ENCODE assay signal across 27 cellular contexts in the genomic region with DNA sequence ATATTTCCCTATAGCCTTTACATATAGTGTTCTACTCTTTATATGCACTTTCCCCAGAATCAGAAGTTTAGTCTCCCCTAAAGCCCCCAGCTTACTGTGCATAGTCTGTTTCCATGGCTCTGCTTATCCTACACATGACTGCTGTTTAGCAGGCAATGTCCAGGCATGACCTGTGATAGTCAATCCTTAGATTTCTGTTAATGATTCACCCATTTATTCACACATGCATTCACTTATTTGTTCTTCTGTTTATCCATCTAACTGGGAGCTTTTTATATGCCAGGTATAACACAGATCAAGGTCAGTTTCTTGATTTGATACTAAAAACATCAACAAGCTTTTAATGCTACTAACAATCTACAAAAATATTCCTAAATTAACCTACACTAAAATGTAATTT.
A peak's percentile ranks its signal among the peaks of the same experiment; 100 is the strongest.
DNase-seq lines count a peak whose midpoint lies in the region; ATAC-seq and TF ChIP-seq lines count a peak whose summit lies in the region.
"Had no signal": no experiment of that assay in that cellular context is flagged by ENCODE, and none has a peak within 500 bp of the region (broad histone marks: within the 10 kb centered on the region; RNA-seq: fewer than 3 reads in every experiment).

No MANE protein-coding gene starts in this region.

- no peak overlapping the region for H3K27ac Mint-ChIP-seq in WTC11
- H3K27ac Mint-ChIP-seq: CD4-positive, alpha-beta memory T cell had no signal

- H3K36me3 Mint-ChIP-seq in WTC11, result peaks cover 3% of the 10 kb centered on the region; the same call in 1 of the 2 replicates
- H3K36me3 Mint-ChIP-seq: CD4-positive, alpha-beta memory T cell had no signal

- H3K4me3 Mint-ChIP-seq in WTC11, result no peak overlapping the region
- H3K4me3 Mint-ChIP-seq: CD4-positive, alpha-beta memory T cell had no signal

- H3K27ac ChIP-seq in liver (ENCODE audit: low read depth in 1 of 2, low read length in 2 of 2) (peak overlapping the region in 1 of 2 donors; percentile 28), transverse colon (peak overlapping the region; percentile 49 to 76 (median 54))
- H3K27ac ChIP-seq: A549, GM23248, SJSA1 had no signal

- no peaks in the 10 kb centered on the region for H3K4me1 Mint-ChIP-seq in WTC11
- H3K4me1 Mint-ChIP-seq: CD4-positive, alpha-beta memory T cell had no signal

- H3K4me1 ChIP-seq in liver (ENCODE audit: control insufficient read depth in 4 of 4, insufficient read depth in 4 of 4, low read length in 3 of 4) (peaks cover 2 to 18% (median 12%) of the 10 kb centered on the region in 4 donors), transverse colon (peaks cover 0 to 24% (median 13%) of the 10 kb centered on the region in 4 donors)
- H3K4me1 ChIP-seq: A549, SJSA1 had no signal

- CTCF ChIA-PET in WTC11 (lab: Charles Lee), result no interaction called here

- POLR2A ChIA-PET in WTC11 (lab: Charles Lee), result no interaction called here

- H3K27me3 ChIP-seq in liver (ENCODE audit: control insufficient read depth in 4 of 4, insufficient read depth in 4 of 4, low read length in 3 of 4), result no peaks in the 10 kb centered on the region
- H3K27me3 ChIP-seq in transverse colon, result no peaks in the 10 kb centered on the region
- H3K27me3 ChIP-seq: SJSA1 had no signal

- intact Hi-C loops in transverse colon (cut with DNase I; ENCODE audit: low total_unique reads), result no loop called here

- no peaks in the 10 kb centered on the region for H3K9me3 ChIP-seq in liver (ENCODE audit: control insufficient read depth in 4 of 4, low read length in 3 of 4)
- no peaks in the 10 kb centered on the region for H3K9me3 ChIP-seq in transverse colon
- H3K9me3 ChIP-seq: A549, SJSA1 had no signal

- no peaks in the 10 kb centered on the region; the same call in 1 of the 2 replicates for H3K27me3 Mint-ChIP-seq in WTC11 (ENCODE audit: low read depth)
- H3K27me3 Mint-ChIP-seq: CD4-positive, alpha-beta memory T cell had no signal

- H3K4me3 ChIP-seq in liver (ENCODE audit: low read depth in 1 of 3, low read length in 3 of 3) (no peak overlapping the region), transverse colon (no peak overlapping the region)
- H3K4me3 ChIP-seq: A549, GM23248, SJSA1 had no signal

- TF ChIP-seq RAD21 in liver (IDR thresholded peaks at IDR 0.05), result peak in 1 of 2 donors; percentile 26

- H3K9me3 Mint-ChIP-seq in WTC11, result peaks cover 29% of the 10 kb centered on the region

- H3K36me3 ChIP-seq in liver (ENCODE audit: control insufficient read depth in 4 of 4, insufficient read depth in 3 of 4, low read depth in 1 of 4, low read length in 3 of 4), result no peaks in the 10 kb centered on the region
- H3K36me3 ChIP-seq in transverse colon, result no peaks in the 10 kb centered on the region
- H3K36me3 ChIP-seq: SJSA1 had no signal

- ATAC-seq in WTC11, result no peak
- ATAC-seq: A549 had no signal

- no peak for TF ChIP-seq CTCF in liver (IDR thresholded peaks at IDR 0.05; ENCODE audit: low read depth, low read length, missing input control)
- TF ChIP-seq CTCF in transverse colon (IDR thresholded peaks at IDR 0.05), result no peak
- TF ChIP-seq CTCF in WTC11 (IDR thresholded peaks at IDR 0.05), result no peak

- DNase-seq in HuH-7 (ENCODE audit: low spot score), result peak; percentile 24
- DNase-seq in glomerular visceral epithelial cell (ENCODE audit: extremely low spot score), result peak; percentile 11
- DNase-seq in transverse colon, result no peak
- no peak for DNase-seq in middle frontal gyrus (ENCODE audit: extremely low spot score, low spot score)
- no peak for DNase-seq in COLO829 (ENCODE audit: low spot score)
- no peak for DNase-seq in WTC11 (ENCODE audit: low spot score)
- DNase-seq: C1 segment of cervical spinal cord; Calu3; CD4-positive, alpha-beta memory T cell; GM23248; H7; IMR-90; KG1; MM.1S; NCI-H1048; NCI-H1417; NCI-H1694; NCI-H2029 treated with DMSO at 0.1 percent for 48 hours; NCI-H2171; NCI-H226; NCI-H510A; NCI-H69; Right ventricle myocardium superior; RPMI8226 had no signal

- no peak overlapping the region for H3K9ac ChIP-seq in liver (ENCODE audit: low read depth in 1 of 2, low read length in 2 of 2)
- H3K9ac ChIP-seq: GM23248 had no signal

- in situ Hi-C loops in transverse colon (cut with MboI; ENCODE audit: low pct_ligation_motif_present in 1 of 4, low pct_unique_long_range_greater_than_20kb in 1 of 4, low sequenced_read_pairs in 3 of 4), result no loop called here

- no peak for TF ChIP-seq EP300 in transverse colon (IDR thresholded peaks at IDR 0.05; ENCODE audit: low read depth)

- no peak for TF ChIP-seq POLR2A in transverse colon (IDR thresholded peaks at IDR 0.05)

TF ChIP-seq in liver, 16 proteins besides CTCF, POLR2A, EP300 and RAD21 (continues in another document):
- TF ChIP-seq TAF1 (conservative IDR thresholded peaks at IDR 0.05) (no peak), FOXA2 (IDR thresholded peaks at IDR 0.05) (no peak), HNF4G (IDR thresholded peaks at IDR 0.05) (no peak), YY1 (IDR thresholded peaks at IDR 0.05) (peak; percentile 18), RXRA (IDR thresholded peaks at IDR 0.05) (peak; percentile 46 to 76), GABPA (IDR thresholded peaks at IDR 0.05 in 1 of 2, conservative IDR thresholded peaks at IDR 0.05 in 1 of 2) (no peak), NR2F2 (IDR thresholded peaks at IDR 0.05) (no peak), JUND (IDR thresholded peaks at IDR 0.05) (peak in 1 of 2 donors; percentile 38), FOXA1 (IDR thresholded peaks at IDR 0.05) (peak; percentile 71), SP1 (IDR thresholded peaks at IDR 0.05) (peak; percentile 25), EGR1 (IDR thresholded peaks at IDR 0.05; ENCODE audit: low read depth in 2 of 2) (no peak), HNF4A (conservative IDR thresholded peaks at IDR 0.05) (peak; percentile 16 to 61)
- TF ChIP-seq, protein P1, sequence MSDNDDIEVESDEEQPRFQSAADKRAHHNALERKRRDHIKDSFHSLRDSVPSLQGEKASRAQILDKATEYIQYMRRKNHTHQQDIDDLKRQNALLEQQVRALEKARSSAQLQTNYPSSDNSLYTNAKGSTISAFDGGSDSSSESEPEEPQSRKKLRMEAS (IDR thresholded peaks at IDR 0.05), result no peak
- TF ChIP-seq, protein P2, sequence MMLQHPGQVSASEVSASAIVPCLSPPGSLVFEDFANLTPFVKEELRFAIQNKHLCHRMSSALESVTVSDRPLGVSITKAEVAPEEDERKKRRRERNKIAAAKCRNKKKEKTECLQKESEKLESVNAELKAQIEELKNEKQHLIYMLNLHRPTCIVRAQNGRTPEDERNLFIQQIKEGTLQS (IDR thresholded peaks at IDR 0.05), result no peak
- TF ChIP-seq, protein P3, sequence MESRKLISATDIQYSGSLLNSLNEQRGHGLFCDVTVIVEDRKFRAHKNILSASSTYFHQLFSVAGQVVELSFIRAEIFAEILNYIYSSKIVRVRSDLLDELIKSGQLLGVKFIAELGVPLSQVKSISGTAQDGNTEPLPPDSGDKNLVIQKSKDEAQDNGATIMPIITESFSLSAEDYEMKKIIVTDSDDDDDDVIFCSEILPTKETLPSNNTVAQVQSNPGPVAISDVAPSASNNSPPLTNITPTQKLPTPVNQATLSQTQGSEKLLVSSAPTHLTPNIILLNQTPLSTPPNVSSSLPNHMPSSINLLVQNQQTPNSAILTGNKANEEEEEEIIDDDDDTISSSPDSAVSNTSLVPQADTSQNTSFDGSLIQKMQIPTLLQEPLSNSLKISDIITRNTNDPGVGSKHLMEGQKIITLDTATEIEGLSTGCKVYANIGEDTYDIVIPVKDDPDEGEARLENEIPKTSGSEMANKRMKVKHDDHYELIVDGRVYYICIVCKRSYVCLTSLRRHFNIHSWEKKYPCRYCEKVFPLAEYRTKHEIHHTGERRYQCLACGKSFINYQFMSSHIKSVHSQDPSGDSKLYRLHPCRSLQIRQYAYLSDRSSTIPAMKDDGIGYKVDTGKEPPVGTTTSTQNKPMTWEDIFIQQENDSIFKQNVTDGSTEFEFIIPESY (IDR thresholded peaks at IDR 0.05), result peak; percentile 39

TF ChIP-seq in WTC11, 78 proteins besides CTCF, POLR2A, EP300 and RAD21 (continues in another document):
- TF ChIP-seq FOXJ3 (CRISPR knock-in tag; IDR thresholded peaks at IDR 0.05; ENCODE audit: borderline replicate concordance), result no peak
- TF ChIP-seq, protein P4, sequence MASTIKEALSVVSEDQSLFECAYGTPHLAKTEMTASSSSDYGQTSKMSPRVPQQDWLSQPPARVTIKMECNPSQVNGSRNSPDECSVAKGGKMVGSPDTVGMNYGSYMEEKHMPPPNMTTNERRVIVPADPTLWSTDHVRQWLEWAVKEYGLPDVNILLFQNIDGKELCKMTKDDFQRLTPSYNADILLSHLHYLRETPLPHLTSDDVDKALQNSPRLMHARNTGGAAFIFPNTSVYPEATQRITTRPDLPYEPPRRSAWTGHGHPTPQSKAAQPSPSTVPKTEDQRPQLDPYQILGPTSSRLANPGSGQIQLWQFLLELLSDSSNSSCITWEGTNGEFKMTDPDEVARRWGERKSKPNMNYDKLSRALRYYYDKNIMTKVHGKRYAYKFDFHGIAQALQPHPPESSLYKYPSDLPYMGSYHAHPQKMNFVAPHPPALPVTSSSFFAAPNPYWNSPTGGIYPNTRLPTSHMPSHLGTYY (CRISPR knock-in tag; IDR thresholded peaks at IDR 0.05), result no peak
- TF ChIP-seq, protein P5, sequence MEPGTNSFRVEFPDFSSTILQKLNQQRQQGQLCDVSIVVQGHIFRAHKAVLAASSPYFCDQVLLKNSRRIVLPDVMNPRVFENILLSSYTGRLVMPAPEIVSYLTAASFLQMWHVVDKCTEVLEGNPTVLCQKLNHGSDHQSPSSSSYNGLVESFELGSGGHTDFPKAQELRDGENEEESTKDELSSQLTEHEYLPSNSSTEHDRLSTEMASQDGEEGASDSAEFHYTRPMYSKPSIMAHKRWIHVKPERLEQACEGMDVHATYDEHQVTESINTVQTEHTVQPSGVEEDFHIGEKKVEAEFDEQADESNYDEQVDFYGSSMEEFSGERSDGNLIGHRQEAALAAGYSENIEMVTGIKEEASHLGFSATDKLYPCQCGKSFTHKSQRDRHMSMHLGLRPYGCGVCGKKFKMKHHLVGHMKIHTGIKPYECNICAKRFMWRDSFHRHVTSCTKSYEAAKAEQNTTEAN (CRISPR knock-in tag; IDR thresholded peaks at IDR 0.05), result no peak
- TF ChIP-seq, protein P6, sequence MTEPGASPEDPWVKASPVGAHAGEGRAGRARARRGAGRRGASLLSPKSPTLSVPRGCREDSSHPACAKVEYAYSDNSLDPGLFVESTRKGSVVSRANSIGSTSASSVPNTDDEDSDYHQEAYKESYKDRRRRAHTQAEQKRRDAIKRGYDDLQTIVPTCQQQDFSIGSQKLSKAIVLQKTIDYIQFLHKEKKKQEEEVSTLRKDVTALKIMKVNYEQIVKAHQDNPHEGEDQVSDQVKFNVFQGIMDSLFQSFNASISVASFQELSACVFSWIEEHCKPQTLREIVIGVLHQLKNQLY (CRISPR knock-in tag; IDR thresholded peaks at IDR 0.05), result no peak
- TF ChIP-seq HMGA2 (CRISPR knock-in tag; IDR thresholded peaks at IDR 0.05), result no peak

Comparison
In these comparisons a context has a peak if more than half of its experiments do, and no peak if none do; other contexts are left out.
1. DNase-seq: peak in HuH-7 (single experiment) and glomerular visceral epithelial cell (single experiment); none in transverse colon (single experiment), middle frontal gyrus (single experiment), COLO829 (single experiment) and WTC11 (single experiment).